ENCODE assay signal across 8 cellular contexts in the genomic region with DNA sequence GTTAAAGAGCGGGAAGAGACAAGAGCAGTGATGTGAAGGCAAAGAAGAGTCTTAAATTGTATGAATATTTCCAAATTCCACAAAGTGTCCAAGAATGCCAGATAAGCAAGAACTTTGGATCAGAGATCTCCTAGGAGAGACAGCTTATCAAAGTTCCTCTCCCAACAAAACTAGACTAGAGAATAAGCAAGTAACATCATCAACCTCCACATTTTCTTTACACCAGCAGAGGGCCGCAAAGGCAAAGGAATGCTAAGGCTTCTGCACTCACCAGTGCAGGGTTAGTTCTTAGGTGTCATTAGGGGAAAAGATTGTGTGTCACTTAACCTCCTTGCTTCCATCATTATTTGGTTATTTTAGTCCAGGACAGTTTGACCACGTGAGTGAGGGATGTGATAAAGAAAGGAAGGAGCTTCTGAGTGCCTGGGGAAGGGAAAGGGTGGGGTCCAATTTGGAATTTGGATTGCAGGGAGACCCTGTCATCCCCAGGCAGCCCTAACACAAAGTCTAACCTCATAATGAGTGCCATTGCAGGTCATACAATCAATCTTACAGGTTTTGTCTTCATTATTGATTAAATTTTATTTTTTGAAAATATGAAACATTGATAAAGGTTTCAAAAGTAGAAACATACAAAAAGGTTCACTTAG. TPM values are rescaled to one million over a fixed set of nuclear protein-coding genes. Genes with fewer than 3 reads are reported as not detected.
DNase-seq lines count a peak whose midpoint lies in the region; ATAC-seq and TF ChIP-seq lines count a peak whose summit lies in the region.

No MANE protein-coding gene starts in this region.

- H3K79me2 ChIP-seq in osteoblast (ENCODE audit: insufficient read depth, low read length) = no peaks in the 10 kb centered on the region

- no peak overlapping the region for H3K27ac ChIP-seq in osteoblast (ENCODE audit: low read depth, low read length)
- no peak overlapping the region for H3K27ac ChIP-seq in upper lobe of left lung

- no peaks in the 10 kb centered on the region for H3K36me3 ChIP-seq in osteoblast (ENCODE audit: insufficient read depth, low read length)
- no peaks in the 10 kb centered on the region for H3K36me3 ChIP-seq in upper lobe of left lung

- H3K27me3 ChIP-seq in osteoblast (ENCODE audit: insufficient read depth, low read length) (no peaks in the 10 kb centered on the region), upper lobe of left lung (no peaks in the 10 kb centered on the region)

- peaks cover 4% of the 10 kb centered on the region for H3K27me3 Mint-ChIP-seq in activated T-helper 2 cell treated with anti-CD3 and anti-CD28 coated beads, Interferon-gamma antibody, Interleukin-2, Interleukin-4, amounts not matched to agents 10 μg/mL and 5 μg/mL and 100 μg/mL, durations not matched to agents 14 hours and 24 hours and 36 hours (ENCODE audit: low read depth)

- no peak for TF ChIP-seq POLR2A in upper lobe of left lung (IDR thresholded peaks at IDR 0.05)

- TF ChIP-seq EP300 in upper lobe of left lung (IDR thresholded peaks at IDR 0.05) = no peak

- H3K4me3 Mint-ChIP-seq in activated T-helper 2 cell treated with anti-CD3 and anti-CD28 coated beads, Interferon-gamma antibody, Interleukin-2, Interleukin-4, amounts not matched to agents 10 μg/mL and 5 μg/mL and 100 μg/mL, durations not matched to agents 14 hours and 24 hours and 36 hours (ENCODE audit: low read depth) = no peak overlapping the region

- intact Hi-C loops in activated T-helper 2 cell treated with anti-CD3 and anti-CD28 coated beads, Interferon-gamma antibody, Interleukin-2, Interleukin-4, amounts not matched to agents 10 μg/mL and 5 μg/mL and 100 μg/mL, durations not matched to agents 14 hours and 24 hours and 36 hours (cut with micrococcal nuclease) = loop anchor here (1.0 to 2.0 kb wide), 3 partner anchors 79 to 271 kb away; no protein-coding TSS in a partner anchor

- no peak overlapping the region for H3K4me2 ChIP-seq in osteoblast (ENCODE audit: insufficient read depth, low read length)

- DNase-seq in DMS 273 treated with DMSO at 0.1 percent for 48 hours (lab: John Stamatoyannopoulos, UW) (peak; percentile 36), HuH-7.5 (ENCODE audit: low spot score) (peak; percentile 86), RPMI8226 (peak; percentile 76), foreskin fibroblast (peak; percentile 50 to 84), osteoblast (ENCODE audit: insufficient read length, low spot score, missing footprints) (no peak), upper lobe of left lung (peak in 1 of 2 donors; percentile 70)
- DNase-seq in activated T-helper 2 cell treated with anti-CD3 and anti-CD28 coated beads, Interferon-gamma antibody, Interleukin-2, Interleukin-4, amounts not matched to agents 10 μg/mL and 5 μg/mL and 100 μg/mL, durations not matched to agents 14 hours and 24 hours and 36 hours (ENCODE audit: low spot score) = peak; percentile 51

- no peak overlapping the region for H3K27ac Mint-ChIP-seq in activated T-helper 2 cell treated with anti-CD3 and anti-CD28 coated beads, Interferon-gamma antibody, Interleukin-2, Interleukin-4, amounts not matched to agents 10 μg/mL and 5 μg/mL and 100 μg/mL, durations not matched to agents 14 hours and 24 hours and 36 hours

- H3K36me3 Mint-ChIP-seq in activated T-helper 2 cell treated with anti-CD3 and anti-CD28 coated beads, Interferon-gamma antibody, Interleukin-2, Interleukin-4, amounts not matched to agents 10 μg/mL and 5 μg/mL and 100 μg/mL, durations not matched to agents 14 hours and 24 hours and 36 hours (ENCODE audit: low read depth) = no peaks in the 10 kb centered on the region

- peak; percentile 85 for ATAC-seq in GM21390 (IDR thresholded peaks at IDR 0.05; ENCODE audit: unreplicated experiment)
- peak; percentile 85 to 93 for ATAC-seq in upper lobe of left lung (ENCODE audit: low FRiP score in 2 of 2)

- no peaks in the 10 kb centered on the region for H3K9me3 Mint-ChIP-seq in activated T-helper 2 cell treated with anti-CD3 and anti-CD28 coated beads, Interferon-gamma antibody, Interleukin-2, Interleukin-4, amounts not matched to agents 10 μg/mL and 5 μg/mL and 100 μg/mL, durations not matched to agents 14 hours and 24 hours and 36 hours

- H3K4me3 ChIP-seq in foreskin fibroblast (ENCODE audit: low read depth in 1 of 2, low read length in 2 of 2) (no peak overlapping the region), osteoblast (ENCODE audit: insufficient read depth, low read length) (no peak overlapping the region), upper lobe of left lung (no peak overlapping the region)

- 33 to 34% methylated on average over 3 of the region's 3 CpGs for WGBS in upper lobe of left lung, 2 donors

- H2AFZ ChIP-seq in osteoblast (ENCODE audit: low read length) = no peak overlapping the region

- no peaks in the 10 kb centered on the region for H3K9me3 ChIP-seq in osteoblast (ENCODE audit: low read depth, low read length)
- H3K9me3 ChIP-seq in upper lobe of left lung = no peaks in the 10 kb centered on the region

- no peaks in the 10 kb centered on the region for H3K4me1 ChIP-seq in osteoblast (ENCODE audit: insufficient read depth, low read length)
- H3K4me1 ChIP-seq in upper lobe of left lung = no peaks in the 10 kb centered on the region

- peak; percentile 66 for TF ChIP-seq CTCF in foreskin fibroblast (IDR thresholded peaks at IDR 0.05; ENCODE audit: low read depth, low read length)
- TF ChIP-seq CTCF in osteoblast (IDR thresholded peaks at IDR 0.05; ENCODE audit: extremely low read depth, low read depth, low read length) = peak; percentile 75
- peak; percentile 52 to 83 (median 71) for TF ChIP-seq CTCF in upper lobe of left lung (IDR thresholded peaks at IDR 0.05)

- no peaks in the 10 kb centered on the region for H3K4me1 Mint-ChIP-seq in activated T-helper 2 cell treated with anti-CD3 and anti-CD28 coated beads, Interferon-gamma antibody, Interleukin-2, Interleukin-4, amounts not matched to agents 10 μg/mL and 5 μg/mL and 100 μg/mL, durations not matched to agents 14 hours and 24 hours and 36 hours (ENCODE audit: low read depth)

- no peaks in the 10 kb centered on the region for H4K20me1 ChIP-seq in osteoblast (ENCODE audit: insufficient read depth, low read length)

RNA-seq across cellular contexts. Expression of a gene that starts 7.5 kb away (rescaled TPM):
- total RNA-seq in activated T-helper 2 cell treated with anti-CD3 and anti-CD28 coated beads, Interferon-gamma antibody, Interleukin-2, Interleukin-4, amounts not matched to agents 10 μg/mL and 5 μg/mL and 100 μg/mL, durations not matched to agents 14 hours and 24 hours and 36 hours = 107 and 108 TPM in 2 replicates
- total RNA-seq in osteoblast (102 and 141 TPM in 2 replicates), upper lobe of left lung (10 to 100 TPM; 16.8 to 86.0 (median 61.3) TPM)
